In the genomic region with DNA sequence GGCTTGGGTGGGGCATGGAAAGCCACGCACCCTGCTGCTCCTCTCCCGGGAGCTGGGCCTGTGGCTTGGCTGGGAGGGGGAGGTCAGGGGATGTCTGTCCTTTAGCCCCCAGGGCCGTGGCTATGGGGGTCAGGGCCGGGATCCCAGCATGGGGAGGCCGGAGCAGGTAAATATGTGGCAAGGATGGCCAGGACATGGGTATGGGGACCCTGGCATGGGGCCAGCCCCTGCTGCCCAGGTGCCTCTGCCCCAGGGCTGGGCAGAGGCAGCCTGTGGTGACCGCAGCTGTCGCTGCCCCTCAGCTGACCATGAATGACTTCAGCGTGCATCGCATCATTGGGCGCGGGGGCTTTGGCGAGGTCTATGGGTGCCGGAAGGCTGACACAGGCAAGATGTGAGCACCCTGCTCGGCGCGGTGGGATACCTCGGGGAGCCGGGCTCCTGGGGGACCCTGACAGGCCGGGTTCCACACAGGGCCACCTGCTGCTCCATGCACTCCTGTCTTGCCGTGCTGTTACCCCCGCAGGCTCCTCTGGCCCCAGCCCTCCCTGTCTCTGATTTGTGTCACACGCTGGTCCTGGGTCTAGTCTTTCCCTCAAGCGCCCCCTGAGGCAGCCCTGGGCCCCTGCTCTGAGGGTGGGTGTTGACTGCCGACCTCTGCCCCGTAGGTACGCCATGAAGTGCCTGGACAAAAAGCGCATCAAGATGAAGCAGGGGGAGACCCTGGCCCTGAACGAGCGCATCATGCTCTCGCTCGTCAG, we compare ENCODE assay signal across 13 cellular contexts. TPM values are rescaled to one million over a fixed set of nuclear protein-coding genes. Genes with fewer than 3 reads are reported as not detected.
DNase-seq lines count a peak whose midpoint lies in the region; ATAC-seq and TF ChIP-seq lines count a peak whose summit lies in the region.
"Had no signal": no experiment of that assay in that cellular context is flagged by ENCODE, and none has a peak within 500 bp of the region (broad histone marks: within the 10 kb centered on the region; RNA-seq: fewer than 3 reads in every experiment).

No MANE protein-coding gene starts in this region.

- H3K79me2 ChIP-seq in SK-N-SH (ENCODE audit: insufficient read depth) (no peaks in the 10 kb centered on the region; the same call in 1 of the 2 replicates), hepatocyte (peaks cover 19% of the 10 kb centered on the region)

- TF ChIP-seq CTCF in BE2C (IDR thresholded peaks at IDR 0.05; ENCODE audit: low read depth, low read length) (no peak), HL-60 (IDR thresholded peaks at IDR 0.05; ENCODE audit: insufficient read depth, low read length) (no peak), SK-N-SH (IDR thresholded peaks at IDR 0.05) (no peak), hepatocyte (IDR thresholded peaks at IDR 0.05; ENCODE audit: poor library complexity) (no peak)

- H3K9me2 ChIP-seq in SK-N-SH (no peaks in the 10 kb centered on the region), hepatocyte (replicated peaks; ENCODE audit: insufficient read depth) (no peaks in the 10 kb centered on the region)

- H3K27ac ChIP-seq in HL-60 (replicated peaks) (peak overlapping the region; percentile 100), SK-N-SH (ENCODE audit: low read depth in 2 of 2, low read length in 1 of 2) (no peak overlapping the region), hepatocyte (no peak overlapping the region)
- H3K27ac ChIP-seq: cardiac muscle cell had no signal

- H3K27me3 ChIP-seq in BE2C (no peaks in the 10 kb centered on the region), HL-60 (ENCODE audit: insufficient read depth, poor library complexity, severe bottlenecking) (no peaks in the 10 kb centered on the region), SK-N-SH (ENCODE audit: insufficient read depth) (no peaks in the 10 kb centered on the region), hepatocyte (no peaks in the 10 kb centered on the region)
- H3K27me3 ChIP-seq: cardiac muscle cell had no signal

- intact Hi-C loops in left cardiac atrium (cut with DNase I) (no loop called here), sciatic nerve (cut with DNase I) (no loop called here)

- H3K9me3 ChIP-seq in BE2C: no peaks in the 10 kb centered on the region
- no peaks in the 10 kb centered on the region for H3K9me3 ChIP-seq in SK-N-SH
- H3K9me3 ChIP-seq in hepatocyte (ENCODE audit: low read depth): no peaks in the 10 kb centered on the region

- no peak for TF ChIP-seq RAD21 in SK-N-SH (IDR thresholded peaks at IDR 0.05; ENCODE audit: low read length)

- no peak overlapping the region for H3K9ac ChIP-seq in SK-N-SH

- H4K20me1 ChIP-seq in SK-N-SH (ENCODE audit: insufficient read depth): 0 out of 2 replicates have a peak, but pooled peaks cover 3% of the 10 kb centered on the region
- peaks cover 2% of the 10 kb centered on the region for H4K20me1 ChIP-seq in hepatocyte (ENCODE audit: insufficient read depth, poor library complexity, severe bottlenecking)

- H2AFZ ChIP-seq in SK-N-SH (ENCODE audit: low read depth) (no peak overlapping the region), hepatocyte (no peak overlapping the region)

- peak; percentile 10 for DNase-seq in BE2C
- DNase-seq in HL-60 (ENCODE audit: low read depth in 1 of 2, low spot score in 1 of 2): no peak
- DNase-seq in left cardiac atrium: peak; percentile 22
- peak; percentile 58 for DNase-seq in sciatic nerve (ENCODE audit: low spot score)
- no peak for DNase-seq in HuH-7 (ENCODE audit: low spot score)
- no peak for DNase-seq in SK-N-SH
- DNase-seq in hepatocyte (ENCODE audit: low spot score): no peak
- DNase-seq in activated naive CD4-positive, alpha-beta T cell treated with Interleukin-2 at 50 U/mL for 16 hours: no peak
- DNase-seq: activated CD4-positive, alpha-beta T cell treated with anti-CD3 and anti-CD28 coated beads, Interleukin-2, amount 50 U/mL, for 1 hour; GOT3; NCI-H187; NCI-H526 had no signal

- no peak for TF ChIP-seq EP300 in SK-N-SH (IDR thresholded peaks at IDR 0.05; ENCODE audit: borderline replicate concordance in 1 of 2, low read depth in 1 of 2, low read length in 1 of 2)

- H3F3A ChIP-seq in SK-N-SH (replicated peaks; ENCODE audit: insufficient read depth): no peaks in the 10 kb centered on the region

- H3K36me3 ChIP-seq in BE2C: peaks cover 73% of the 10 kb centered on the region
- H3K36me3 ChIP-seq in SK-N-SH (replicated peaks in 1 of 2; ENCODE audit: control insufficient read depth in 1 of 2, insufficient read depth in 2 of 2, low read length in 1 of 2): peaks cover 3 to 61% of the 10 kb centered on the region in 2 experiments
- no peaks in the 10 kb centered on the region for H3K36me3 ChIP-seq in hepatocyte (replicated peaks; ENCODE audit: insufficient read depth, low read depth)

- WGBS in SK-N-SH (ENCODE audit: low lambda C conversion rate): 93% methylated on average over 7 of the region's 31 CpGs
- 97% methylated on average over 27 of the region's 31 CpGs for WGBS in hepatocyte (ENCODE audit: low lambda C conversion rate, missing lambda C conversion rate)

- POLR2A ChIA-PET in SK-N-SH (lab: Yijun Ruan, JAX): no interaction called here

- H3K4me3 ChIP-seq in BE2C (ENCODE audit: low read depth, low read length): no peak overlapping the region
- no peak overlapping the region for H3K4me3 ChIP-seq in HL-60 (replicated peaks; ENCODE audit: insufficient read depth, low read length)
- no peak overlapping the region for H3K4me3 ChIP-seq in SK-N-SH (ENCODE audit: low read depth in 2 of 2, low read length in 1 of 2)
- no peak overlapping the region for H3K4me3 ChIP-seq in hepatocyte
- H3K4me3 ChIP-seq: cardiac muscle cell had no signal

- no peak overlapping the region for H3K4me2 ChIP-seq in SK-N-SH
- no peak overlapping the region for H3K4me2 ChIP-seq in hepatocyte

- no peak for ATAC-seq in left cardiac atrium
- ATAC-seq in sciatic nerve: no peak

- CTCF ChIA-PET in SK-N-SH (lab: Yijun Ruan, JAX): interaction anchor here (0.9 to 3.9 kb wide), 7 partner anchors 18 to 1501 kb away, joined by 3 to 20 read pairs (median 7); no protein-coding TSS in a partner anchor

- H3K4me1 ChIP-seq in BE2C (peaks cover 19% of the 10 kb centered on the region), SK-N-SH (ENCODE audit: control insufficient read depth in 1 of 2, insufficient read depth in 2 of 2, low read depth in 1 of 2, low read length in 1 of 2) (peaks cover 0 to 5% of the 10 kb centered on the region in 2 experiments; a peak in 2 of 4 replicates), hepatocyte (ENCODE audit: insufficient read depth) (no peaks in the 10 kb centered on the region)

TF ChIP-seq in SK-N-SH, 30 proteins besides CTCF, POLR2A, EP300 and RAD21 (continues in another document):
- TF ChIP-seq RXRA (IDR thresholded peaks at IDR 0.05; ENCODE audit: borderline replicate concordance, low read depth) (no peak), POLR2AphosphoS5 (IDR thresholded peaks at IDR 0.05; ENCODE audit: low read depth, low read length) (no peak), SIN3A (IDR thresholded peaks at IDR 0.05; ENCODE audit: borderline replicate concordance, low read depth, low read length) (no peak), MXI1 (IDR thresholded peaks at IDR 0.05; ENCODE audit: low read depth, low read length) (no peak), USF2 (IDR thresholded peaks at IDR 0.05; ENCODE audit: borderline replicate concordance, low read depth, low read length) (no peak), TEAD4 (IDR thresholded peaks at IDR 0.05; ENCODE audit: borderline replicate concordance, insufficient read depth) (no peak), ZBTB33 (IDR thresholded peaks at IDR 0.05; ENCODE audit: borderline replicate concordance, low read depth) (no peak), YY1 (IDR thresholded peaks at IDR 0.05; ENCODE audit: low read depth) (no peak)

RNA-seq across cellular contexts. Expression of gene ANKRD13D, which starts 8.1 kb away (rescaled TPM):
- 133 TPM for polyA plus RNA-seq in BE2C (2012; ENCODE audit: insufficient read depth, insufficient read length, low read depth)
- total RNA-seq in left cardiac atrium (10 to 100 TPM; 22.1 to 22.6 TPM), sciatic nerve (69.7 TPM), hepatocyte (22.1 and 25.3 TPM in 2 replicates)
- polyA plus RNA-seq in SK-N-SH (2012; rRNA removed) (50.2 and 51.4 TPM in 2 replicates), hepatocyte (43.9 and 49.5 TPM in 2 replicates)
- polyA plus RNA-seq in SK-N-SH (2012; cell fraction: cytosol; rRNA removed): 17.8 and 26.1 TPM in 2 replicates
- 163 and 206 TPM in 2 replicates for polyA plus RNA-seq in SK-N-SH (2012; cell fraction: nucleus; rRNA removed)

RNA-seq across cellular contexts. Expression of gene GRK2, which starts 14.7 kb away (rescaled TPM):
- polyA plus RNA-seq in BE2C (2012; ENCODE audit: insufficient read depth, insufficient read length, low read depth): 272 TPM
- total RNA-seq in left cardiac atrium (10 to 100 TPM; 51.6 to 52.6 TPM), sciatic nerve (61.7 TPM), hepatocyte (41.4 and 57.3 TPM in 2 replicates)
- polyA plus RNA-seq in SK-N-SH (2012; rRNA removed) (44.6 and 48.5 TPM in 2 replicates), hepatocyte (59.6 and 64.1 TPM in 2 replicates)
- 19.5 and 33.5 TPM in 2 replicates for polyA plus RNA-seq in SK-N-SH (2012; cell fraction: cytosol; rRNA removed)
- 106 and 118 TPM in 2 replicates for polyA plus RNA-seq in SK-N-SH (2012; cell fraction: nucleus; rRNA removed)

RNA-seq across cellular contexts. Expression of gene SSH3, which starts 22.4 kb away (rescaled TPM):
- 3.9 TPM for polyA plus RNA-seq in BE2C (2012; ENCODE audit: insufficient read depth, insufficient read length, low read depth)
- total RNA-seq in left cardiac atrium (10 to 100 TPM; 18.1 to 22.2 TPM), sciatic nerve (40.7 TPM), hepatocyte (27.7 and 29.7 TPM in 2 replicates)
- polyA plus RNA-seq in SK-N-SH (2012; rRNA removed) (13.5 and 17.1 TPM in 2 replicates), hepatocyte (49.5 and 66.4 TPM in 2 replicates)
- 4.0 and 7.0 TPM in 2 replicates for polyA plus RNA-seq in SK-N-SH (2012; cell fraction: cytosol; rRNA removed)
- 73.4 and 77.8 TPM in 2 replicates for polyA plus RNA-seq in SK-N-SH (2012; cell fraction: nucleus; rRNA removed)

Comparison
In these comparisons a context has a peak if more than half of its experiments do, and no peak if none do; other contexts are left out.
1. DNase-seq: peak in BE2C (single experiment), left cardiac atrium (single experiment) and sciatic nerve (single experiment); none in HL-60 (0 of 2), HuH-7 (single experiment), SK-N-SH (single experiment), hepatocyte (single experiment) and activated naive CD4-positive, alpha-beta T cell treated with Interleukin-2 at 50 U/mL for 16 hours (single experiment).